20 cellular contexts compared by ENCODE assay signal in the genomic region with DNA sequence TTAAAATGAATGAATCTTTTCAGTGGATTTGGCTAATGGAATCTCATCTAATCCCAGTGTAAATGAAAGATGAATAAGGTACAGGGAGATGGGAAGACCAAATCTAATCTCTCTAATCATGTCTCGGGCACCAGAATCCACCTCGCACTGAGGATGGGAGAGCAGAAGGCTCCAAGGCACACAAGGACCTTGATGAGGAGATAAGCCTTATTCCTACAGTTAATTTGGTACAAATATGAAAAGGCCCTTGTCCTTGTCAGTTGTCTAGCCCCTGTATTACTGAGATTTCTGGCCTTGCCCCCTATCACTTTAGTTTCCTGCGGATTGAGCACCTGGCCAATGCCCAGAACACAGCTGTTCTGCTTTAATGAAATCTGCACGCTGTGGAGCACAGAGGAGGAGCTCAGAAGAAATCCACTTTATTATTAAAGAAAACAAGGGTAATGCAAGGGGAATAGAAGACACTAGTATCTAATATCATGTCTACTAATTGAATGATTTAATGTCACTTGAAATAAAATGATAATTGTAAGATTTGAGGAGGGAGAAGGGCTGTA.
DNase-seq lines count a peak whose midpoint lies in the region; ATAC-seq and TF ChIP-seq lines count a peak whose summit lies in the region.
"Had no signal": no experiment of that assay in that cellular context is flagged by ENCODE, and none has a peak within 500 bp of the region (broad histone marks: within the 10 kb centered on the region; RNA-seq: fewer than 3 reads in every experiment).

No MANE protein-coding gene starts in this region.

- intact Hi-C loops in colonic mucosa (cut with DNase I) (no loop called here), left cardiac atrium (cut with DNase I) (no loop called here)

- no peak for ATAC-seq in left cardiac atrium
- ATAC-seq: HCT116, Panc1 had no signal

- H3K4me3 ChIP-seq in SJCRH30 (no peak overlapping the region), colonic mucosa (no peak overlapping the region)
- H3K4me3 ChIP-seq: BLaER1 had no signal

- no peak overlapping the region for H3K9ac ChIP-seq in colonic mucosa (ENCODE audit: low read depth in 2 of 2, low read length in 2 of 2)
- H3K9ac ChIP-seq: BLaER1, KMS-11 had no signal

- peaks cover 22% of the 10 kb centered on the region for H3K4me1 ChIP-seq in SJCRH30
- no peaks in the 10 kb centered on the region for H3K4me1 ChIP-seq in colonic mucosa
- H3K4me1 ChIP-seq: BLaER1, Caco-2 had no signal

- DNase-seq in D341Med (ENCODE audit: low spot score) (peak; percentile 71), NCI-H2227 (lab: John Stamatoyannopoulos, UW; ENCODE audit: unreplicated experiment) (peak; percentile 43), SJCRH30 (peak; percentile 69 to 84), left kidney (ENCODE audit: low read depth, low spot score) (peak; percentile 16), colonic mucosa (no peak), left cardiac atrium (no peak)
- no peak for DNase-seq in stimulated activated naive CD4-positive, alpha-beta T cell treated with Interleukin-2 at 50 U/mL for 16 hours (lab: John Stamatoyannopoulos, UW)
- DNase-seq: Caco-2; CD4-positive, alpha-beta T cell; GOT3; IMR-90; MV-4-11; NCI-H1694 treated with DMSO at 0.1 percent for 48 hours; NCI-H526 treated with DMSO at 0.1 percent for 48 hours; NK-92 treated with Interleukin-12 subunit alpha and Interleukin-12 subunit beta, amount 100 ng/mL, for 24 hours; SIG-M5 had no signal

- TF ChIP-seq CTCF in colonic mucosa (IDR thresholded peaks at IDR 0.05): no peak

- no peaks in the 10 kb centered on the region for H3K9me3 ChIP-seq in SJCRH30 (replicated peaks)
- H3K9me3 ChIP-seq in colonic mucosa: no peaks in the 10 kb centered on the region
- H3K9me3 ChIP-seq: BLaER1, Caco-2 had no signal

- H3K27ac ChIP-seq in SJCRH30 (peak overlapping the region; percentile 64), colonic mucosa (no peak overlapping the region)
- H3K27ac ChIP-seq: BLaER1, KMS-11 had no signal

- H3K27me3 ChIP-seq in SJCRH30 (no peaks in the 10 kb centered on the region), colonic mucosa (no peaks in the 10 kb centered on the region)
- H3K27me3 ChIP-seq: BLaER1 had no signal

- no peaks in the 10 kb centered on the region for H3K36me3 ChIP-seq in SJCRH30
- H3K36me3 ChIP-seq in colonic mucosa: no peaks in the 10 kb centered on the region
- H3K36me3 ChIP-seq: BLaER1 had no signal

Comparison
In these comparisons a context has a peak if more than half of its experiments do, and no peak if none do; other contexts are left out.
1. DNase-seq: peak in D341Med (single experiment), NCI-H2227 (single experiment), SJCRH30 (2 of 2) and left kidney (single experiment); none in colonic mucosa (single experiment), stimulated activated naive CD4-positive, alpha-beta T cell treated with Interleukin-2 at 50 U/mL for 16 hours (single experiment) and left cardiac atrium (single experiment).